Comparison of ENCODE assay signal across 20 cellular contexts in the genomic region with DNA sequence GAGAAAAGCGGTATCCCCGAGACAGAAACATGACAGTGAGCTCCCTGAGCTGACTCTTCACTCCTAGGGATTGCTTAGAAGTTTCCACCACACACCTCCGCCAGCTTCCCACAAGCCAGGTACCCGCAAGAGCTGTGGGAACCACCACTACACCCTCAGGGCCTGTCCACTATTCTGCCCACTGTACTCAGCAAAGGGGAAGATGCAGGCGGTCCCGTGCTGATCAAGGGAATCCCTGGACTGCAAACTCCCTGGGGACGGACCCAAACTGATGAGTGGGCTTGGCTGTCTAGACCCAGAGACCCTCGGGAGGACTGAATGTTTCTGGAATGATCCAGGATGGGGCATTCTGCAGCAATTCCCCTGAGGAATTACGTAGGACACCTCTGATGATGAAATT. TPM values are rescaled to one million over a fixed set of nuclear protein-coding genes. Genes with fewer than 3 reads are reported as not detected.
"Had no signal": no experiment of that assay in that cellular context is flagged by ENCODE, and none has a peak within 500 bp of the region (broad histone marks: within the 10 kb centered on the region; RNA-seq: fewer than 3 reads in every experiment).

No MANE protein-coding gene starts in this region.

- FAIRE-seq: astrocyte had no signal

- H3K4me1 ChIP-seq: breast epithelium had no signal

- H3K36me3 ChIP-seq: breast epithelium, suprapubic skin had no signal

- H3K4me3 Mint-ChIP-seq: type B pancreatic cell, WTC11 had no signal

- H3K27me3 ChIP-seq: breast epithelium, suprapubic skin had no signal

- H3K4me2 ChIP-seq: SK-N-SH had no signal

- H3K4me3 ChIP-seq: breast epithelium, suprapubic skin had no signal

- H3K27ac ChIP-seq: suprapubic skin had no signal

- DNase-seq: activated CD4-positive, alpha-beta T cell treated with anti-CD3 and anti-CD28 coated beads for 4 hours; activated CD8-positive, alpha-beta memory T cell treated with anti-CD3 and anti-CD28 coated beads for 24 hours; activated CD8-positive, alpha-beta memory T cell treated with anti-CD3 and anti-CD28 coated beads, Interleukin-2, amount 50 U/mL, for 48 hours; activated naive CD4-positive, alpha-beta T cell; cortex of kidney; effector CD4-positive, alpha-beta T cell; left ventricle myocardium superior; occipital lobe; retina; SK-N-SH; stimulated activated CD4-positive, alpha-beta T cell treated with anti-CD3 and anti-CD28 coated beads, Interleukin-2, amount 100 ng/mL, for 24 hours; stimulated activated naive CD8-positive, alpha-beta T cell treated with anti-CD3 and anti-CD28 coated beads, Interleukin-15, Interleukin-2, amounts not matched to agents 100 U/mL and 50 U/mL, for 24 hours; T-cell had no signal

- H3K9me3 ChIP-seq: breast epithelium, SK-N-SH, suprapubic skin had no signal

- H3K9me3 Mint-ChIP-seq: T-cell, WTC11 had no signal

- ATAC-seq: left ventricle myocardium superior; stimulated activated naive CD8-positive, alpha-beta T cell treated with anti-CD3 and anti-CD28 coated beads, Interleukin-15, Interleukin-2, amounts not matched to agents 100 U/mL and 50 U/mL, for 24 hours had no signal

- H3K9ac ChIP-seq: SK-N-SH had no signal

- H3K36me3 Mint-ChIP-seq: T-cell, type B pancreatic cell, WTC11 had no signal

- H3K27ac Mint-ChIP-seq: T-cell, type B pancreatic cell, WTC11 had no signal

RNA-seq across cellular contexts. Expression of a gene that starts 30.2 kb away (rescaled TPM):
- total RNA-seq: astrocyte, left ventricle myocardium superior, myocyte, occipital lobe, WTC11 had no signal
- polyA plus RNA-seq: neural cell, SK-N-SH had no signal
